1 cellular context compared by ENCODE assay signal in the genomic region with DNA sequence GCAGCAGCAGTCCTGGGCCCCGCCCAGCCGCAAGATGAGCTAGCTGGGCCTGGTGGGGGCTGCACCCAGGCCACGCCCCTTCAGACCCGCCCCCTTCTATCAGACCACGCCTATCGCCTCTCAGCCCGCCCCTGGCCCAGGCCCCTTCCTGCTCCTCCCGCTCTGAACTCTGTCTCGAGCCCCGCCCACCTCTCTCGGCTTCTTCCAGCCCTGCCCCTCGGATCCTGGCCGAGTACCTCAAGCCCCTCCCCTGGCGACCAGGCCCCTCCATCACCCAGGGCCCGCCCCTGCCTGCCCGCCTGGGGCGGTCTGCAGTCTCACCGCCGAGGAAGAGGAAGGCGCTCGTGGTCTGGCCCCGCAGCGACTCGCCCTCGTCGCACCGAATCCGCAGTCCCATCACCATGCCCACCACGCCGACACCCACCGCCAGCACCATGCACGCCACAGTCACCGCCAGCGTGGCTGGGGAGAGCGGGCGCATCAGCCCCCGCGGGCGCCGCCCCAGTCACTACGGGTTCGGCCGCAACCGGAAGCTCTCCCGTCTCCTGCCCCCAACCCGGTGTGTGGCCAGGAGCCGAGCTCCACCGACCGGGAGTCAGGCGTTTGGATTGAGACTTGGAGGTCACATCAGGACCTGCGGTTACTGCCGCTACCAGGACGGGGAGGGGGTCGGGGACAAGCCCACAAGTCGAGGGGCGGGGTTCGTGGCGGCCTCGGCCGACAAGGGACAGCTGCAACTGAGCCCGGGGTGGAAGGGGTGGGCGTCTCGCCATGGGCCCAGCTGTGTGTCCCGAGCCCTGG.
TF ChIP-seq lines count a peak whose summit lies in the region.

No MANE protein-coding gene starts in this region.

TF ChIP-seq in HepG2, 621 proteins besides CTCF, POLR2A, EP300 and RAD21 (continued from another document and continues in another):
- TF ChIP-seq ARID4A (CRISPR knock-in tag; IDR thresholded peaks at IDR 0.05; ENCODE audit: borderline replicate concordance) (peak; percentile 86), MIXL1 (CRISPR knock-in tag; IDR thresholded peaks at IDR 0.05) (0 out of 2 replicates have a peak, but pooled peaks have one; percentile 7), ZNF782 (CRISPR knock-in tag; IDR thresholded peaks at IDR 0.05; ENCODE audit: borderline replicate concordance) (no peak; the same call in 1 of the 2 replicates), TERF1 (CRISPR knock-in tag; IDR thresholded peaks at IDR 0.05) (peak; percentile 89; the same call in 1 of the 2 replicates), ZNF407 (CRISPR knock-in tag; IDR thresholded peaks at IDR 0.05; ENCODE audit: not compliant biosample characterization) (peak; percentile 91), ZNF414 (CRISPR knock-in tag; IDR thresholded peaks at IDR 0.05) (peak; percentile 92; the same call in 1 of the 2 replicates), HCFC1 (IDR thresholded peaks at IDR 0.05; ENCODE audit: low read depth, low read length) (no peak), ZNF451 (CRISPR knock-in tag; IDR thresholded peaks at IDR 0.05) (peak; percentile 87), HMG20B (CRISPR knock-in tag; conservative IDR thresholded peaks at IDR 0.05) (no peak), ZNF256 (CRISPR knock-in tag; conservative IDR thresholded peaks at IDR 0.05) (peak; percentile 27; the same call in 1 of the 2 replicates), XBP1 (CRISPR knock-in tag; IDR thresholded peaks at IDR 0.05) (no peak), ZNF496 (CRISPR knock-in tag; IDR thresholded peaks at IDR 0.05; ENCODE audit: insufficient replicate concordance) (no peak), CREM (IDR thresholded peaks at IDR 0.05) (no peak), CREM (CRISPR knock-in tag; IDR thresholded peaks at IDR 0.05) (no peak), ZNF883 (CRISPR knock-in tag; IDR thresholded peaks at IDR 0.05; ENCODE audit: not compliant biosample characterization) (no peak), USF2 (IDR thresholded peaks at IDR 0.05; ENCODE audit: low read depth, low read length) (no peak), USF2 (CRISPR knock-in tag; IDR thresholded peaks at IDR 0.05; ENCODE audit: borderline replicate concordance) (no peak), MATR3 (CRISPR knock-in tag; IDR thresholded peaks at IDR 0.05) (no peak), IRF1 (CRISPR knock-in tag; IDR thresholded peaks at IDR 0.05; ENCODE audit: low read depth) (0 out of 2 replicates have a peak, but pooled peaks have one; percentile 58), TCF12 (IDR thresholded peaks at IDR 0.05) (no peak), TCF12 (CRISPR knock-in tag; IDR thresholded peaks at IDR 0.05) (0 out of 2 replicates have a peak, but pooled peaks have one; percentile 36), SIX4 (CRISPR knock-in tag; IDR thresholded peaks at IDR 0.05) (peak; percentile 24; the same call in 1 of the 2 replicates), MEIS2 (CRISPR knock-in tag; IDR thresholded peaks at IDR 0.05) (no peak), ZKSCAN1 (IDR thresholded peaks at IDR 0.05; ENCODE audit: low read length) (no peak), MAF1 (CRISPR knock-in tag; IDR thresholded peaks at IDR 0.05; ENCODE audit: borderline replicate concordance) (peak; percentile 66; the same call in 1 of the 2 replicates), PAX8 (CRISPR knock-in tag; IDR thresholded peaks at IDR 0.05; ENCODE audit: borderline replicate concordance) (no peak), ZFY (CRISPR knock-in tag; IDR thresholded peaks at IDR 0.05) (peak; percentile 80), JARID2 (CRISPR knock-in tag; IDR thresholded peaks at IDR 0.05; ENCODE audit: insufficient replicate concordance) (no peak)
- TF ChIP-seq, protein P1, sequence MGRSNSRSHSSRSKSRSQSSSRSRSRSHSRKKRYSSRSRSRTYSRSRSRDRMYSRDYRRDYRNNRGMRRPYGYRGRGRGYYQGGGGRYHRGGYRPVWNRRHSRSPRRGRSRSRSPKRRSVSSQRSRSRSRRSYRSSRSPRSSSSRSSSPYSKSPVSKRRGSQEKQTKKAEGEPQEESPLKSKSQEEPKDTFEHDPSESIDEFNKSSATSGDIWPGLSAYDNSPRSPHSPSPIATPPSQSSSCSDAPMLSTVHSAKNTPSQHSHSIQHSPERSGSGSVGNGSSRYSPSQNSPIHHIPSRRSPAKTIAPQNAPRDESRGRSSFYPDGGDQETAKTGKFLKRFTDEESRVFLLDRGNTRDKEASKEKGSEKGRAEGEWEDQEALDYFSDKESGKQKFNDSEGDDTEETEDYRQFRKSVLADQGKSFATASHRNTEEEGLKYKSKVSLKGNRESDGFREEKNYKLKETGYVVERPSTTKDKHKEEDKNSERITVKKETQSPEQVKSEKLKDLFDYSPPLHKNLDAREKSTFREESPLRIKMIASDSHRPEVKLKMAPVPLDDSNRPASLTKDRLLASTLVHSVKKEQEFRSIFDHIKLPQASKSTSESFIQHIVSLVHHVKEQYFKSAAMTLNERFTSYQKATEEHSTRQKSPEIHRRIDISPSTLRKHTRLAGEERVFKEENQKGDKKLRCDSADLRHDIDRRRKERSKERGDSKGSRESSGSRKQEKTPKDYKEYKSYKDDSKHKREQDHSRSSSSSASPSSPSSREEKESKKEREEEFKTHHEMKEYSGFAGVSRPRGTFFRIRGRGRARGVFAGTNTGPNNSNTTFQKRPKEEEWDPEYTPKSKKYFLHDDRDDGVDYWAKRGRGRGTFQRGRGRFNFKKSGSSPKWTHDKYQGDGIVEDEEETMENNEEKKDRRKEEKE (IDR thresholded peaks at IDR 0.05): no peak
- TF ChIP-seq, protein P2, sequence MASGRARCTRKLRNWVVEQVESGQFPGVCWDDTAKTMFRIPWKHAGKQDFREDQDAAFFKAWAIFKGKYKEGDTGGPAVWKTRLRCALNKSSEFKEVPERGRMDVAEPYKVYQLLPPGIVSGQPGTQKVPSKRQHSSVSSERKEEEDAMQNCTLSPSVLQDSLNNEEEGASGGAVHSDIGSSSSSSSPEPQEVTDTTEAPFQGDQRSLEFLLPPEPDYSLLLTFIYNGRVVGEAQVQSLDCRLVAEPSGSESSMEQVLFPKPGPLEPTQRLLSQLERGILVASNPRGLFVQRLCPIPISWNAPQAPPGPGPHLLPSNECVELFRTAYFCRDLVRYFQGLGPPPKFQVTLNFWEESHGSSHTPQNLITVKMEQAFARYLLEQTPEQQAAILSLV (CRISPR knock-in tag; IDR thresholded peaks at IDR 0.05; ENCODE audit: borderline replicate concordance): 0 out of 2 replicates have a peak, but pooled peaks have one; percentile 30
